1 cellular context compared by ENCODE assay signal in the genomic region with DNA sequence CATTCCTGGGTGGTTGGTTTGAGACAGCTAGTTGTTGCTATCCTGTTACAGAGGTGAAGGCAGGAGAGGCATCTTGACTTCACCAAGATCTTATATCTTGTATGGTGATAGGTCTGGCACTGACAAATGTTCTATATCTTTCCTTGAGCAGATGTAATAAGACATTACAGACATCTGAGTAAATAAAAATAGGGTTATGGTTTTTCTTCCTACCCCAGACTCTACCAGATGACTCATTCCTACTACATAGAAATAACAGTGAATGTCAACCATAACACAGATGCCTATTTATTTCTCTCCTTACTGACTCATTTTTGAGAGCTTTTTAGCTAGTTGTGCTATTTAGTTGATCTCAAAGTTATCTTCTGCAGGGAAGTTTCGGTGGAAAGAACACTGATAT.
TF ChIP-seq lines count a peak whose summit lies in the region.

No MANE protein-coding gene starts in this region.

TF ChIP-seq in SK-N-SH, 30 proteins besides CTCF, POLR2A, EP300 and RAD21 (continued from another document):
- TF ChIP-seq TEAD4 (IDR thresholded peaks at IDR 0.05; ENCODE audit: borderline replicate concordance, insufficient read depth): no peak
- TF ChIP-seq YY1 (IDR thresholded peaks at IDR 0.05; ENCODE audit: low read depth): no peak
- no peak for TF ChIP-seq SMC3 (IDR thresholded peaks at IDR 0.05; ENCODE audit: low read depth, low read length)
- TF ChIP-seq TCF12 (IDR thresholded peaks at IDR 0.05): peak; percentile 83
- no peak for TF ChIP-seq EZH2phosphoT487 (IDR thresholded peaks at IDR 0.05; ENCODE audit: borderline replicate concordance, low read depth)
- no peak for TF ChIP-seq RFX5 (IDR thresholded peaks at IDR 0.05; ENCODE audit: low read length)
- no peak for TF ChIP-seq POLR2AphosphoS5 (IDR thresholded peaks at IDR 0.05; ENCODE audit: low read depth, low read length)
- TF ChIP-seq, protein P1, sequence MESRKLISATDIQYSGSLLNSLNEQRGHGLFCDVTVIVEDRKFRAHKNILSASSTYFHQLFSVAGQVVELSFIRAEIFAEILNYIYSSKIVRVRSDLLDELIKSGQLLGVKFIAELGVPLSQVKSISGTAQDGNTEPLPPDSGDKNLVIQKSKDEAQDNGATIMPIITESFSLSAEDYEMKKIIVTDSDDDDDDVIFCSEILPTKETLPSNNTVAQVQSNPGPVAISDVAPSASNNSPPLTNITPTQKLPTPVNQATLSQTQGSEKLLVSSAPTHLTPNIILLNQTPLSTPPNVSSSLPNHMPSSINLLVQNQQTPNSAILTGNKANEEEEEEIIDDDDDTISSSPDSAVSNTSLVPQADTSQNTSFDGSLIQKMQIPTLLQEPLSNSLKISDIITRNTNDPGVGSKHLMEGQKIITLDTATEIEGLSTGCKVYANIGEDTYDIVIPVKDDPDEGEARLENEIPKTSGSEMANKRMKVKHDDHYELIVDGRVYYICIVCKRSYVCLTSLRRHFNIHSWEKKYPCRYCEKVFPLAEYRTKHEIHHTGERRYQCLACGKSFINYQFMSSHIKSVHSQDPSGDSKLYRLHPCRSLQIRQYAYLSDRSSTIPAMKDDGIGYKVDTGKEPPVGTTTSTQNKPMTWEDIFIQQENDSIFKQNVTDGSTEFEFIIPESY (IDR thresholded peaks at IDR 0.05; ENCODE audit: borderline replicate concordance, low read depth): no peak
- no peak for TF ChIP-seq NRF1 (IDR thresholded peaks at IDR 0.05; ENCODE audit: low read depth, low read length)
- TF ChIP-seq USF2 (IDR thresholded peaks at IDR 0.05; ENCODE audit: borderline replicate concordance, low read depth, low read length): no peak
- no peak for TF ChIP-seq ELF1 (IDR thresholded peaks at IDR 0.05)
- TF ChIP-seq CHD2 (IDR thresholded peaks at IDR 0.05; ENCODE audit: low read length, partially characterized antibody): no peak
- no peak for TF ChIP-seq SIN3A (IDR thresholded peaks at IDR 0.05; ENCODE audit: borderline replicate concordance, low read depth, low read length)
- peak; percentile 81 for TF ChIP-seq PBX3 (IDR thresholded peaks at IDR 0.05)
- TF ChIP-seq, protein P2, sequence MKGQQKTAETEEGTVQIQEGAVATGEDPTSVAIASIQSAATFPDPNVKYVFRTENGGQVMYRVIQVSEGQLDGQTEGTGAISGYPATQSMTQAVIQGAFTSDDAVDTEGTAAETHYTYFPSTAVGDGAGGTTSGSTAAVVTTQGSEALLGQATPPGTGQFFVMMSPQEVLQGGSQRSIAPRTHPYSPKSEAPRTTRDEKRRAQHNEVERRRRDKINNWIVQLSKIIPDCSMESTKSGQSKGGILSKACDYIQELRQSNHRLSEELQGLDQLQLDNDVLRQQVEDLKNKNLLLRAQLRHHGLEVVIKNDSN (IDR thresholded peaks at IDR 0.05; ENCODE audit: borderline replicate concordance, low read depth): no peak
- TF ChIP-seq MXI1 (IDR thresholded peaks at IDR 0.05; ENCODE audit: low read depth, low read length): no peak
- no peak for TF ChIP-seq RCOR1 (IDR thresholded peaks at IDR 0.05; ENCODE audit: low read length)
- TF ChIP-seq MAX (IDR thresholded peaks at IDR 0.05; ENCODE audit: low read depth): no peak
- no peak for TF ChIP-seq RXRA (IDR thresholded peaks at IDR 0.05; ENCODE audit: borderline replicate concordance, low read depth)
- TF ChIP-seq NFIC (IDR thresholded peaks at IDR 0.05; ENCODE audit: borderline replicate concordance): no peak
- TF ChIP-seq FOXJ3 (CRISPR knock-in tag; IDR thresholded peaks at IDR 0.05): no peak
- TF ChIP-seq FOXM1 (IDR thresholded peaks at IDR 0.05; ENCODE audit: low read depth): no peak
